31 cellular contexts compared by ENCODE assay signal in genomic region chr1:247100676-247101279, GRCh38.
"Had no signal": no experiment of that assay in that cellular context is flagged by ENCODE, and none has a peak within 500 bp of the region (broad histone marks: within the 10 kb centered on the region; RNA-seq: fewer than 3 reads in every experiment).

No MANE protein-coding gene starts in this region.

- H3K27ac Mint-ChIP-seq: activated naive CD4-positive, alpha-beta T cell treated with anti-CD3 and anti-CD28 coated beads, Interleukin-2, amount 10 ng/mL, durations not matched to agents 7 days and 5 days; nephron progenitor cell; stimulated activated memory B cell treated with anti-CD40 and anti-IgM and Interleukin-4, amounts not matched to agents 10 μg/mL and 1 μg/mL and 100 μg/mL, for 72 hours had no signal

- H3K36me3 ChIP-seq: ovary had no signal

- H3K9me3 ChIP-seq: ovary had no signal

- FAIRE-seq: colon, endometrium, frontal cortex, keratinocyte, small intestine, TTC549 had no signal

- DNase-seq: activated CD4-positive, alpha-beta T cell treated with anti-CD3 and anti-CD28 coated beads for 4 hours; activated CD4-positive, alpha-beta T cell treated with anti-CD3 and anti-CD28 coated beads, Interleukin-2, amount 50 U/mL, for 4 hours; activated effector memory CD4-positive, alpha-beta T cell treated with anti-CD3 and anti-CD28 coated beads, Interleukin-2, amount 50 U/mL, for 16 hours; activated naive CD4-positive, alpha-beta T cell treated with anti-CD3 and anti-CD28 coated beads, Interleukin-2, amount 10 ng/mL, durations not matched to agents 7 days and 5 days; activated T-cell treated with anti-CD3 and anti-CD28 coated beads for 4 hours; anterior cingulate cortex; dermis blood vessel endothelial cell; effector CD4-positive, alpha-beta T cell; glutamatergic neuron; left cardiac atrium; left ventricle myocardium superior; mammary epithelial cell; nephron progenitor cell; ovary; psoas muscle; sigmoid colon; small intestine; stimulated activated CD4-positive, alpha-beta T cell treated with anti-CD3 and anti-CD28 coated beads, Interleukin-1b, Interleukin-23, amount 100 ng/mL, for 48 hours; stimulated activated CD4-positive, alpha-beta T cell treated with anti-CD3 and anti-CD28 coated beads, Interleukin-4, amount 100 ng/mL, for 4 hours; stimulated activated CD8-positive, alpha-beta memory T cell treated with anti-CD3 and anti-CD28 coated beads, Interleukin-4, amount 100 ng/mL, for 48 hours; stomach; T-helper 9 cell; tibial artery had no signal

- H3K4me3 ChIP-seq: ovary, psoas muscle, sigmoid colon, stomach, suprapubic skin, tibial artery had no signal

- H3K4me3 Mint-ChIP-seq: activated naive CD4-positive, alpha-beta T cell treated with anti-CD3 and anti-CD28 coated beads, Interleukin-2, amount 10 ng/mL, durations not matched to agents 7 days and 5 days; nephron progenitor cell; stimulated activated memory B cell treated with anti-CD40 and anti-IgM and Interleukin-4, amounts not matched to agents 10 μg/mL and 1 μg/mL and 100 μg/mL, for 72 hours had no signal

- H3K27ac ChIP-seq: ovary, psoas muscle, sigmoid colon, stomach, suprapubic skin, tibial artery, VCaP had no signal

- H3K27me3 Mint-ChIP-seq: activated naive CD4-positive, alpha-beta T cell treated with anti-CD3 and anti-CD28 coated beads, Interleukin-2, amount 10 ng/mL, durations not matched to agents 7 days and 5 days; stimulated activated memory B cell treated with anti-CD40 and anti-IgM and Interleukin-4, amounts not matched to agents 10 μg/mL and 1 μg/mL and 100 μg/mL, for 72 hours had no signal

- ATAC-seq: left cardiac atrium; left ventricle myocardium superior; psoas muscle; stimulated activated memory B cell treated with anti-CD40 and anti-IgM and Interleukin-4, amounts not matched to agents 10 μg/mL and 1 μg/mL and 100 μg/mL, for 72 hours had no signal

- H3K27me3 ChIP-seq: ovary, sigmoid colon, stomach, suprapubic skin, tibial artery had no signal
